Comparison of ENCODE assay signal across 1 cellular context in the genomic region with DNA sequence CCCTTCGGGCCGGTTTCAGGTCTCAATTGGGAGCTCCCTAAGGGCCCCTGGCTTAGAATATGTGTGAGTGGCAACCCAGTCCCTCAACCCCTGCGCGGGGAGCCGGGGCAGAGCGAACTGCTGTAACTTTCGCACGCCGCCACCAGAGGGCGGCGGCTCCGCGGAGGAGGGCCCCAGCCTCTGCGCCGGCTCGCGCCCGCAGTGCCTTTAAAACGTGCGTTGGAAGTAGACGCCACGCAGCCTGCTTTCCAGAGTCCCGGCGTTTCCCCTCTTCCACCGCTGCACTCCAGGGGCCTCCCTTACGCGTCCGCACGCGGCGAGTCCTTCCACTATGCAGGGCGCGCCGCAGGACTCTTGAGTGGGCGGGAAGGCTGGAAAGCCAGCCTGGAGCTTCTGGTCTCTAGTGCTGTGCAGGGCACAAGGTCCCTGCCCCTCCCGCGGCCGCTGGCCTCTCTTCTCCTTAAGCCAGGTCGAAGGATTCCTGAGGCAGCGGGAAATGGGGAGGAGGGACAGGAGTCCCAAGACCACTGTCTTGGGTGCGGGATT.
TF ChIP-seq lines count a peak whose summit lies in the region.

No MANE protein-coding gene starts in this region.

TF ChIP-seq in K562, 482 proteins besides CTCF, POLR2A, EP300 and RAD21 (continued from another document and continues in another):
- TF ChIP-seq, protein P1, sequence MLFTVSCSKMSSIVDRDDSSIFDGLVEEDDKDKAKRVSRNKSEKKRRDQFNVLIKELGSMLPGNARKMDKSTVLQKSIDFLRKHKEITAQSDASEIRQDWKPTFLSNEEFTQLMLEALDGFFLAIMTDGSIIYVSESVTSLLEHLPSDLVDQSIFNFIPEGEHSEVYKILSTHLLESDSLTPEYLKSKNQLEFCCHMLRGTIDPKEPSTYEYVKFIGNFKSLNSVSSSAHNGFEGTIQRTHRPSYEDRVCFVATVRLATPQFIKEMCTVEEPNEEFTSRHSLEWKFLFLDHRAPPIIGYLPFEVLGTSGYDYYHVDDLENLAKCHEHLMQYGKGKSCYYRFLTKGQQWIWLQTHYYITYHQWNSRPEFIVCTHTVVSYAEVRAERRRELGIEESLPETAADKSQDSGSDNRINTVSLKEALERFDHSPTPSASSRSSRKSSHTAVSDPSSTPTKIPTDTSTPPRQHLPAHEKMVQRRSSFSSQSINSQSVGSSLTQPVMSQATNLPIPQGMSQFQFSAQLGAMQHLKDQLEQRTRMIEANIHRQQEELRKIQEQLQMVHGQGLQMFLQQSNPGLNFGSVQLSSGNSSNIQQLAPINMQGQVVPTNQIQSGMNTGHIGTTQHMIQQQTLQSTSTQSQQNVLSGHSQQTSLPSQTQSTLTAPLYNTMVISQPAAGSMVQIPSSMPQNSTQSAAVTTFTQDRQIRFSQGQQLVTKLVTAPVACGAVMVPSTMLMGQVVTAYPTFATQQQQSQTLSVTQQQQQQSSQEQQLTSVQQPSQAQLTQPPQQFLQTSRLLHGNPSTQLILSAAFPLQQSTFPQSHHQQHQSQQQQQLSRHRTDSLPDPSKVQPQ (CRISPR knock-in tag; IDR thresholded peaks at IDR 0.05; ENCODE audit: borderline replicate concordance), result no peak
- TF ChIP-seq RBFOX2 (IDR thresholded peaks at IDR 0.05; ENCODE audit: low read depth, low read length), result peak; percentile 83
- peak; percentile 6 for TF ChIP-seq ZNF146 (CRISPR knock-in tag; IDR thresholded peaks at IDR 0.05; ENCODE audit: unreplicated experiment)
- TF ChIP-seq STAG1 (CRISPR knock-in tag; IDR thresholded peaks at IDR 0.05; ENCODE audit: borderline replicate concordance), result peak; percentile 76; the same call in 1 of the 2 replicates
- no peak for TF ChIP-seq CCAR2 (IDR thresholded peaks at IDR 0.05; ENCODE audit: low read depth, low read length)
- TF ChIP-seq NFE2L1 (tag; IDR thresholded peaks at IDR 0.05; ENCODE audit: borderline replicate concordance, low read depth), result no peak
- TF ChIP-seq, protein P2, sequence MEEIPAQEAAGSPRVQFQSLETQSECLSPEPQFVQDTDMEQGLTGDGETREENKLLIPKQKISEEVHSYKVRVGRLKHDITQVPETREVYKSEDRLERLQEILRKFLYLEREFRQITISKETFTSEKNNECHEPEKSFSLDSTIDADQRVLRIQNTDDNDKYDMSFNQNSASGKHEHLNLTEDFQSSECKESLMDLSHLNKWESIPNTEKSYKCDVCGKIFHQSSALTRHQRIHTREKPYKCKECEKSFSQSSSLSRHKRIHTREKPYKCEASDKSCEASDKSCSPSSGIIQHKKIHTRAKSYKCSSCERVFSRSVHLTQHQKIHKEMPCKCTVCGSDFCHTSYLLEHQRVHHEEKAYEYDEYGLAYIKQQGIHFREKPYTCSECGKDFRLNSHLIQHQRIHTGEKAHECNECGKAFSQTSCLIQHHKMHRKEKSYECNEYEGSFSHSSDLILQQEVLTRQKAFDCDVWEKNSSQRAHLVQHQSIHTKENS (CRISPR knock-in tag; IDR thresholded peaks at IDR 0.05), result no peak
- no peak for TF ChIP-seq LEF1 (IDR thresholded peaks at IDR 0.05)
- TF ChIP-seq, protein P3, sequence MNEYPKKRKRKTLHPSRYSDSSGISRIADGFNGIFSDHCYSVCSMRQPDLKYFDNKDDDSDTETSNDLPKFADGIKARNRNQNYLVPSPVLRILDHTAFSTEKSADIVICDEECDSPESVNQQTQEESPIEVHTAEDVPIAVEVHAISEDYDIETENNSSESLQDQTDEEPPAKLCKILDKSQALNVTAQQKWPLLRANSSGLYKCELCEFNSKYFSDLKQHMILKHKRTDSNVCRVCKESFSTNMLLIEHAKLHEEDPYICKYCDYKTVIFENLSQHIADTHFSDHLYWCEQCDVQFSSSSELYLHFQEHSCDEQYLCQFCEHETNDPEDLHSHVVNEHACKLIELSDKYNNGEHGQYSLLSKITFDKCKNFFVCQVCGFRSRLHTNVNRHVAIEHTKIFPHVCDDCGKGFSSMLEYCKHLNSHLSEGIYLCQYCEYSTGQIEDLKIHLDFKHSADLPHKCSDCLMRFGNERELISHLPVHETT (CRISPR knock-in tag; conservative IDR thresholded peaks at IDR 0.05 in 1 of 2, IDR thresholded peaks at IDR 0.05 in 1 of 2), result no peak
- TF ChIP-seq, protein P4, sequence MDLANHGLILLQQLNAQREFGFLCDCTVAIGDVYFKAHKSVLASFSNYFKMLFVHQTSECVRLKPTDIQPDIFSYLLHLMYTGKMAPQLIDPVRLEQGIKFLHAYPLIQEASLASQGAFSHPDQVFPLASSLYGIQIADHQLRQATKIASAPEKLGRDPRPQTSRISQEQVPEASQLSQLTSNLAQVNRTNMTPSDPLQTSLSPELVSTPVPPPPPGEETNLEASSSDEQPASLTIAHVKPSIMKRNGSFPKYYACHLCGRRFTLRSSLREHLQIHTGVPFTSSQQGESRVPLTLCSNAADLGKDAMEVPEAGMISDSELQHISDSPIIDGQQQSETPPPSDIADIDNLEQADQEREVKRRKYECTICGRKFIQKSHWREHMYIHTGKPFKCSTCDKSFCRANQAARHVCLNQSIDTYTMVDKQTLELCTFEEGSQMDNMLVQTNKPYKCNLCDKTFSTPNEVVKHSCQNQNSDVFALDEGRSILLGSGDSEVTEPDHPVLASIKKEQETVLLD (IDR thresholded peaks at IDR 0.05), result 0 out of 2 replicates have a peak, but pooled peaks have one; percentile 22
- no peak for TF ChIP-seq MAFF (IDR thresholded peaks at IDR 0.05; ENCODE audit: low read length)
- no peak for TF ChIP-seq SMARCA5 (IDR thresholded peaks at IDR 0.05)
- TF ChIP-seq COPS2 (conservative IDR thresholded peaks at IDR 0.05), result no peak
- TF ChIP-seq, protein P5, sequence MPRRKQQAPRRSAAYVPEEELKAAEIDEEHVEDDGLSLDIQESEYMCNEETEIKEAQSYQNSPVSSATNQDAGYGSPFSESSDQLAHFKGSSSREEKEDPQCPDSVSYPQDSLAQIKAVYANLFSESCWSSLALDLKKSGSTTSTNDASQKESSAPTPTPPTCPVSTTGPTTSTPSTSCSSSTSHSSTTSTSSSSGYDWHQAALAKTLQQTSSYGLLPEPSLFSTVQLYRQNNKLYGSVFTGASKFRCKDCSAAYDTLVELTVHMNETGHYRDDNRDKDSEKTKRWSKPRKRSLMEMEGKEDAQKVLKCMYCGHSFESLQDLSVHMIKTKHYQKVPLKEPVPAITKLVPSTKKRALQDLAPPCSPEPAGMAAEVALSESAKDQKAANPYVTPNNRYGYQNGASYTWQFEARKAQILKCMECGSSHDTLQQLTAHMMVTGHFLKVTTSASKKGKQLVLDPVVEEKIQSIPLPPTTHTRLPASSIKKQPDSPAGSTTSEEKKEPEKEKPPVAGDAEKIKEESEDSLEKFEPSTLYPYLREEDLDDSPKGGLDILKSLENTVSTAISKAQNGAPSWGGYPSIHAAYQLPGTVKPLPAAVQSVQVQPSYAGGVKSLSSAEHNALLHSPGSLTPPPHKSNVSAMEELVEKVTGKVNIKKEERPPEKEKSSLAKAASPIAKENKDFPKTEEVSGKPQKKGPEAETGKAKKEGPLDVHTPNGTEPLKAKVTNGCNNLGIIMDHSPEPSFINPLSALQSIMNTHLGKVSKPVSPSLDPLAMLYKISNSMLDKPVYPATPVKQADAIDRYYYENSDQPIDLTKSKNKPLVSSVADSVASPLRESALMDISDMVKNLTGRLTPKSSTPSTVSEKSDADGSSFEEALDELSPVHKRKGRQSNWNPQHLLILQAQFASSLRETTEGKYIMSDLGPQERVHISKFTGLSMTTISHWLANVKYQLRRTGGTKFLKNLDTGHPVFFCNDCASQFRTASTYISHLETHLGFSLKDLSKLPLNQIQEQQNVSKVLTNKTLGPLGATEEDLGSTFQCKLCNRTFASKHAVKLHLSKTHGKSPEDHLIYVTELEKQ (CRISPR knock-in tag; IDR thresholded peaks at IDR 0.05), result no peak
- no peak for TF ChIP-seq SMARCC2 (IDR thresholded peaks at IDR 0.05; ENCODE audit: low read depth)
- TF ChIP-seq ZNF764 (CRISPR knock-in tag; IDR thresholded peaks at IDR 0.05; ENCODE audit: low read depth), result no peak
- TF ChIP-seq FOXK1 (CRISPR knock-in tag; IDR thresholded peaks at IDR 0.05; ENCODE audit: borderline replicate concordance), result no peak
- no peak; the same call in 1 of the 2 replicates for TF ChIP-seq MYNN (IDR thresholded peaks at IDR 0.05)
- no peak for TF ChIP-seq MYNN (CRISPR knock-in tag; IDR thresholded peaks at IDR 0.05)
- TF ChIP-seq, protein P6, sequence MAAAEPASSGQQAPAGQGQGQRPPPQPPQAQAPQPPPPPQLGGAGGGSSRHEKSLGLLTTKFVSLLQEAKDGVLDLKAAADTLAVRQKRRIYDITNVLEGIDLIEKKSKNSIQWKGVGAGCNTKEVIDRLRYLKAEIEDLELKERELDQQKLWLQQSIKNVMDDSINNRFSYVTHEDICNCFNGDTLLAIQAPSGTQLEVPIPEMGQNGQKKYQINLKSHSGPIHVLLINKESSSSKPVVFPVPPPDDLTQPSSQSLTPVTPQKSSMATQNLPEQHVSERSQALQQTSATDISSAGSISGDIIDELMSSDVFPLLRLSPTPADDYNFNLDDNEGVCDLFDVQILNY (CRISPR knock-in tag; IDR thresholded peaks at IDR 0.05), result no peak
- no peak for TF ChIP-seq ZNF695 (CRISPR knock-in tag; IDR thresholded peaks at IDR 0.05)
- TF ChIP-seq KDM5B (IDR thresholded peaks at IDR 0.05; ENCODE audit: insufficient replicate concordance, low read depth, low read length), result no peak
- no peak for TF ChIP-seq GTF2E2 (tag; IDR thresholded peaks at IDR 0.05)
- TF ChIP-seq ZC3H8 (IDR thresholded peaks at IDR 0.05), result no peak
- no peak for TF ChIP-seq RBM39 (optimal IDR thresholded peaks at IDR 0.05; ENCODE audit: low read depth, low read length)
- TF ChIP-seq ZNF212 (CRISPR knock-in tag; IDR thresholded peaks at IDR 0.05), result no peak
- TF ChIP-seq, protein P7, sequence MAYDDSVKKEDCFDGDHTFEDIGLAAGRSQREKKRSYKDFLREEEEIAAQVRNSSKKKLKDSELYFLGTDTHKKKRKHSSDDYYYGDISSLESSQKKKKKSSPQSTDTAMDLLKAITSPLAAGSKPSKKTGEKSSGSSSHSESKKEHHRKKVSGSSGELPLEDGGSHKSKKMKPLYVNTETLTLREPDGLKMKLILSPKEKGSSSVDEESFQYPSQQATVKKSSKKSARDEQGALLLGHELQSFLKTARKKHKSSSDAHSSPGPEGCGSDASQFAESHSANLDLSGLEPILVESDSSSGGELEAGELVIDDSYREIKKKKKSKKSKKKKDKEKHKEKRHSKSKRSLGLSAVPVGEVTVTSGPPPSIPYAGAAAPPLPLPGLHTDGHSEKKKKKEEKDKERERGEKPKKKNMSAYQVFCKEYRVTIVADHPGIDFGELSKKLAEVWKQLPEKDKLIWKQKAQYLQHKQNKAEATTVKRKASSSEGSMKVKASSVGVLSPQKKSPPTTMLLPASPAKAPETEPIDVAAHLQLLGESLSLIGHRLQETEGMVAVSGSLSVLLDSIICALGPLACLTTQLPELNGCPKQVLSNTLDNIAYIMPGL (CRISPR knock-in tag; IDR thresholded peaks at IDR 0.05), result no peak
- TF ChIP-seq ETV6 (IDR thresholded peaks at IDR 0.05; ENCODE audit: borderline replicate concordance in 1 of 2, low read depth in 2 of 2, low read length in 1 of 2), result peak in 1 of 2 experiments; percentile 53; a peak in 1 of 4 replicates
- peak; percentile 75; the same call in 1 of the 2 replicates for TF ChIP-seq ETV6 (CRISPR knock-in tag; IDR thresholded peaks at IDR 0.05; ENCODE audit: borderline replicate concordance)
- no peak for TF ChIP-seq FOXJ3 (CRISPR knock-in tag; IDR thresholded peaks at IDR 0.05)
- TF ChIP-seq KLF16 (IDR thresholded peaks at IDR 0.05), result 0 out of 2 replicates have a peak, but pooled peaks have one; percentile 23
- TF ChIP-seq CREM (IDR thresholded peaks at IDR 0.05; ENCODE audit: low read depth), result 0 out of 2 replicates have a peak, but pooled peaks have one; percentile 39
- no peak; the same call in 1 of the 2 replicates for TF ChIP-seq ZNF766 (CRISPR knock-in tag; conservative IDR thresholded peaks at IDR 0.05)
- TF ChIP-seq RCOR1 (IDR thresholded peaks at IDR 0.05; ENCODE audit: borderline replicate concordance in 1 of 2, low read depth in 2 of 2, low read length in 2 of 2), result no peak
- TF ChIP-seq, protein P8, sequence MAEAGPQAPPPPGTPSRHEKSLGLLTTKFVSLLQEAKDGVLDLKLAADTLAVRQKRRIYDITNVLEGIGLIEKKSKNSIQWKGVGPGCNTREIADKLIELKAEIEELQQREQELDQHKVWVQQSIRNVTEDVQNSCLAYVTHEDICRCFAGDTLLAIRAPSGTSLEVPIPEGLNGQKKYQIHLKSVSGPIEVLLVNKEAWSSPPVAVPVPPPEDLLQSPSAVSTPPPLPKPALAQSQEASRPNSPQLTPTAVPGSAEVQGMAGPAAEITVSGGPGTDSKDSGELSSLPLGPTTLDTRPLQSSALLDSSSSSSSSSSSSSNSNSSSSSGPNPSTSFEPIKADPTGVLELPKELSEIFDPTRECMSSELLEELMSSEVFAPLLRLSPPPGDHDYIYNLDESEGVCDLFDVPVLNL (CRISPR knock-in tag; IDR thresholded peaks at IDR 0.05; ENCODE audit: low read depth), result 0 out of 2 replicates have a peak, but pooled peaks have one; percentile 59
- TF ChIP-seq ZKSCAN8 (CRISPR knock-in tag; IDR thresholded peaks at IDR 0.05), result no peak
- TF ChIP-seq NCOA2 (IDR thresholded peaks at IDR 0.05; ENCODE audit: partially characterized antibody in 2 of 2), result no peak
- TF ChIP-seq ZZZ3 (IDR thresholded peaks at IDR 0.05), result no peak
- no peak for TF ChIP-seq ZNF507 (tag; conservative IDR thresholded peaks at IDR 0.05)
- no peak for TF ChIP-seq JUNB (CRISPR knock-in tag; conservative IDR thresholded peaks at IDR 0.05)
- no peak for TF ChIP-seq MECOM (CRISPR knock-in tag; IDR thresholded peaks at IDR 0.05)
- TF ChIP-seq RBM22 (IDR thresholded peaks at IDR 0.05; ENCODE audit: low read depth, low read length, poor library complexity, severe bottlenecking), result no peak
- TF ChIP-seq, protein P9, sequence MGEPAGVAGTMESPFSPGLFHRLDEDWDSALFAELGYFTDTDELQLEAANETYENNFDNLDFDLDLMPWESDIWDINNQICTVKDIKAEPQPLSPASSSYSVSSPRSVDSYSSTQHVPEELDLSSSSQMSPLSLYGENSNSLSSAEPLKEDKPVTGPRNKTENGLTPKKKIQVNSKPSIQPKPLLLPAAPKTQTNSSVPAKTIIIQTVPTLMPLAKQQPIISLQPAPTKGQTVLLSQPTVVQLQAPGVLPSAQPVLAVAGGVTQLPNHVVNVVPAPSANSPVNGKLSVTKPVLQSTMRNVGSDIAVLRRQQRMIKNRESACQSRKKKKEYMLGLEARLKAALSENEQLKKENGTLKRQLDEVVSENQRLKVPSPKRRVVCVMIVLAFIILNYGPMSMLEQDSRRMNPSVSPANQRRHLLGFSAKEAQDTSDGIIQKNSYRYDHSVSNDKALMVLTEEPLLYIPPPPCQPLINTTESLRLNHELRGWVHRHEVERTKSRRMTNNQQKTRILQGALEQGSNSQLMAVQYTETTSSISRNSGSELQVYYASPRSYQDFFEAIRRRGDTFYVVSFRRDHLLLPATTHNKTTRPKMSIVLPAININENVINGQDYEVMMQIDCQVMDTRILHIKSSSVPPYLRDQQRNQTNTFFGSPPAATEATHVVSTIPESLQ (CRISPR knock-in tag; IDR thresholded peaks at IDR 0.05), result peak; percentile 93; the same call in 1 of the 2 replicates
- peak; percentile 63 for TF ChIP-seq HMGN3 (IDR thresholded peaks at IDR 0.05; ENCODE audit: borderline replicate concordance, extremely low read depth, insufficient read length, low read depth, low read length)
